Comparison of ENCODE assay signal across 9 cellular contexts in the genomic region with DNA sequence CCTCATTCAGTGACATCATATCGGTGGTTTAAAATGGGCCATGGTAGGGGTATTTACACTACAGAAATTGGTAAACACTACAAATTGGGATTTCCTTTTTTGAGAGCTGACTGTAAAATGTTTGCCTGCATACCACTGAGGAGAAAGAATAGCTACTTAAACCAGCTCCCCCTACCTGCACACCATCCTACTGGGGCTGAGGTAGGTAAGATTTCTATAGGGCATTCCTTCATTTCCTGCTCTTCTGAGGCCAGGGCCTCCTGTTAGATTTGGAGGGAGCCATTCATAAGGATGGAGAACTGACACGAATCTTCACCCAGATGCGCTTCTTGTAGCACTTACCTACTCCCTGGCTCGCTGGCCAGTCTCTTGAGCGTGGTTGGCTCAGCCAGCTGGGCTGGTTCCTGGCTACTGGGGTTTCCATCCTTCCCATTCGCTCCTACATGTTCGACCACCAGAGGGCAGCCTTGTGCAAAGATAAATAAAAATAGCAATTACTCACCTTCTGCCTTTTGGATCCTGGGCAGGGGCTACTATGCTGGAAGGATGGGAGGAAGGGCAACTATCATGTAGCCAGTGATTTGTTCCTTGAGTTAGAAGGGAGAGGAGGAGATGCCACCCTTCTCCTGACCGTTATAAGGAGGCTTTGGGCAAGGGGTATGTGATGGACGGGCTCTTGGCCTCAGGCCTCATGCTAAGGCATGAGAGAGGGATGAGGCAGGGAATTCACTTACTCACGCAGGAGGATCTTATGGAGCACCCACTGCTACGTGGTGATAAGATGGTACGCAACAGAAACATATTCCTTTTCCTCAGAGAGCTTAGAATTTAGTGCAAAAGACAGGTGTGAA. TPM values are rescaled to one million over a fixed set of nuclear protein-coding genes. Genes with fewer than 3 reads are reported as not detected.
DNase-seq lines count a peak whose midpoint lies in the region; TF ChIP-seq lines count a peak whose summit lies in the region.
"Had no signal": no experiment of that assay in that cellular context is flagged by ENCODE, and none has a peak within 500 bp of the region (broad histone marks: within the 10 kb centered on the region; RNA-seq: fewer than 3 reads in every experiment).

No MANE protein-coding gene starts in this region.

- H3K4me1 ChIP-seq in breast epithelium = peaks cover 0 to 8% of the 10 kb centered on the region in 2 donors

- no peak overlapping the region for H3K4me3 ChIP-seq in WI38 (ENCODE audit: low read depth, low read length)
- no peak overlapping the region for H3K4me3 ChIP-seq in breast epithelium

- peak; percentile 81 for DNase-seq in 8988T
- peak; percentile 90 for DNase-seq in GM19240 (ENCODE audit: insufficient read length, low spot score)
- DNase-seq in NCI-H2227 (lab: John Stamatoyannopoulos, UW; ENCODE audit: unreplicated experiment) = peak; percentile 91
- DNase-seq in breast epithelium (ENCODE audit: low spot score in 2 of 2) = peak; percentile 80 to 84
- DNase-seq in iris pigment epithelial cell (ENCODE audit: low read depth) = peak; percentile 66
- DNase-seq in stimulated activated CD4-positive, alpha-beta T cell treated with anti-CD3 and anti-CD28 coated beads, Interleukin-15, amount 100 ng/mL, for 1 hour (ENCODE audit: low read depth in 1 of 2, low spot score in 1 of 2) = peak; percentile 47 to 59
- DNase-seq in mesenteric fat pad (ENCODE audit: low spot score) = no peak

- TF ChIP-seq CTCF in WI38 (IDR thresholded peaks at IDR 0.05; ENCODE audit: low read depth, low read length) (peak; percentile 57), breast epithelium (IDR thresholded peaks at IDR 0.05) (peak; percentile 84 to 91 (median 87))

- H3K27ac ChIP-seq in breast epithelium = no peak overlapping the region

- intact Hi-C loops in breast epithelium (cut with DNase I; ENCODE audit: low total_unique reads) = loop anchor here (5.0 kb wide), 2 partner anchors 198 to 548 kb away; no protein-coding TSS in a partner anchor

- no peaks in the 10 kb centered on the region for H3K36me3 ChIP-seq in breast epithelium

- H3K9me3 ChIP-seq in breast epithelium = no peaks in the 10 kb centered on the region

- no peak for TF ChIP-seq POLR2A in breast epithelium (IDR thresholded peaks at IDR 0.05)

- no peaks in the 10 kb centered on the region for H3K27me3 ChIP-seq in breast epithelium

RNA-seq across cellular contexts. Expression of a gene that starts 10.7 kb away (rescaled TPM):
- total RNA-seq in breast epithelium = not detected
- not detected for total RNA-seq in mesenteric fat pad
- total RNA-seq: temporal lobe had no signal

RNA-seq across cellular contexts. Expression of a gene that starts 29.0 kb away (rescaled TPM):
- total RNA-seq in breast epithelium = 100 to 1,000 TPM in 1 of 3 donors, 10 to 100 TPM in 2; 27.4 to 132 (median 42.0) TPM
- 80.0 TPM for total RNA-seq in mesenteric fat pad
